ENCODE assay signal across 9 cellular contexts in genomic region chr5:97179457-97179856, GRCh38. TPM values are rescaled to one million over a fixed set of nuclear protein-coding genes. Genes with fewer than 3 reads are reported as not detected.
"Had no signal": no experiment of that assay in that cellular context is flagged by ENCODE, and none has a peak within 500 bp of the region (broad histone marks: within the 10 kb centered on the region; RNA-seq: fewer than 3 reads in every experiment).

No MANE protein-coding gene starts in this region.

RNA-seq across cellular contexts. Expression of gene LIX1, which starts 37.0 kb away (rescaled TPM):
- total RNA-seq: PC-3, PC-9, Right ventricle myocardium inferior, Right ventricle myocardium superior, RPMI7951, SJSA1, SK-MEL-5, T-cell had no signal
- polyA plus RNA-seq: SK-N-SH had no signal
